Comparison of ENCODE assay signal across 8 cellular contexts in the genomic region with DNA sequence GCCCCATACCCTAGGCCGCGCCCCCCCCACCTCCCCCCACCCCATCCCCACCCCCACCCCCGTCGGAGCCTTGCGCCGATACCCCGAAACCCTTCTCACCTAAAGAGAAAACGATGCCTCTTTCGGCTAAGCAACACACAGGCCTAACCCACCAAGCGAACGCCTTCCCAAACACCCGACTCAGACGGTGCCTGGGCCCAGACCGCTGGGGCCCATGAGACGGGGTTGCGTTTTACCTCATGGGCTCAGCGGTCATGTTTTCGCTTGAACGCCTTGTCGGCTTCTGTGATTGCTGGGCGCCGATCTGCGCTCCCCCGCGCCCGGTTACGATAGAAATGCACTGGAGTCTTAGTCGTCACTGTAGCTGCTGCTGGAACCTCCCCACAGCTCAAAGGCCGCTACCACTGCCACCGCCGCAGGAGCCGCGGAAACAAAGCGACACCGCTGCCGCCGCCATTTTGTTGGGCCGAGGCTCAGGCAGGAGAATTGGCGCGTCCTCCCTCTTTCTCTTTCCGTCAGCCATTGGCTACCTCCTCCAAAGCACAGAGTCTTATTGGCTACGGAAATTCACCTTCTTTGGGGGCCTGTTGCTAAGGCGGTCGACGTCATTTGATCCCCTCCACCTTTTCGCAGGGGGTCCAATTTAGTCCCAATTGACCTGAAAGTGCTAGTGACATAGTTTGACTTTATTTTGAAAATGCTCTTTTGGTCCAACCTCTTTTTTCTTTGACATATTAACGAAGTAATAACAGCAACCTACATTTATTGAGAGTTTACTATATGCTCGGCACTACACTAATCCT. TPM values are rescaled to one million over a fixed set of nuclear protein-coding genes. Genes with fewer than 3 reads are reported as not detected.
A peak's percentile ranks its signal among the peaks of the same experiment; 100 is the strongest.
DNase-seq lines count a peak whose midpoint lies in the region; ATAC-seq, FAIRE-seq and TF ChIP-seq lines count a peak whose summit lies in the region.

A gene with protein sequence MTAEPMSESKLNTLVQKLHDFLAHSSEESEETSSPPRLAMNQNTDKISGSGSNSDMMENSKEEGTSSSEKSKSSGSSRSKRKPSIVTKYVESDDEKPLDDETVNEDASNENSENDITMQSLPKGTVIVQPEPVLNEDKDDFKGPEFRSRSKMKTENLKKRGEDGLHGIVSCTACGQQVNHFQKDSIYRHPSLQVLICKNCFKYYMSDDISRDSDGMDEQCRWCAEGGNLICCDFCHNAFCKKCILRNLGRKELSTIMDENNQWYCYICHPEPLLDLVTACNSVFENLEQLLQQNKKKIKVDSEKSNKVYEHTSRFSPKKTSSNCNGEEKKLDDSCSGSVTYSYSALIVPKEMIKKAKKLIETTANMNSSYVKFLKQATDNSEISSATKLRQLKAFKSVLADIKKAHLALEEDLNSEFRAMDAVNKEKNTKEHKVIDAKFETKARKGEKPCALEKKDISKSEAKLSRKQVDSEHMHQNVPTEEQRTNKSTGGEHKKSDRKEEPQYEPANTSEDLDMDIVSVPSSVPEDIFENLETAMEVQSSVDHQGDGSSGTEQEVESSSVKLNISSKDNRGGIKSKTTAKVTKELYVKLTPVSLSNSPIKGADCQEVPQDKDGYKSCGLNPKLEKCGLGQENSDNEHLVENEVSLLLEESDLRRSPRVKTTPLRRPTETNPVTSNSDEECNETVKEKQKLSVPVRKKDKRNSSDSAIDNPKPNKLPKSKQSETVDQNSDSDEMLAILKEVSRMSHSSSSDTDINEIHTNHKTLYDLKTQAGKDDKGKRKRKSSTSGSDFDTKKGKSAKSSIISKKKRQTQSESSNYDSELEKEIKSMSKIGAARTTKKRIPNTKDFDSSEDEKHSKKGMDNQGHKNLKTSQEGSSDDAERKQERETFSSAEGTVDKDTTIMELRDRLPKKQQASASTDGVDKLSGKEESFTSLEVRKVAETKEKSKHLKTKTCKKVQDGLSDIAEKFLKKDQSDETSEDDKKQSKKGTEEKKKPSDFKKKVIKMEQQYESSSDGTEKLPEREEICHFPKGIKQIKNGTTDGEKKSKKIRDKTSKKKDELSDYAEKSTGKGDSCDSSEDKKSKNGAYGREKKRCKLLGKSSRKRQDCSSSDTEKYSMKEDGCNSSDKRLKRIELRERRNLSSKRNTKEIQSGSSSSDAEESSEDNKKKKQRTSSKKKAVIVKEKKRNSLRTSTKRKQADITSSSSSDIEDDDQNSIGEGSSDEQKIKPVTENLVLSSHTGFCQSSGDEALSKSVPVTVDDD (N-terminal part only) (minus strand): TSS at position 471 of the 803 bp plus-strand sequence. CDS start 215 bp downstream, at position 256.

- intact Hi-C loops in activated CD4-positive, alpha-beta memory T cell treated with anti-CD3 and anti-CD28 coated beads for 36 hours (cut with micrococcal nuclease), result loop anchor here (1.0 to 10.0 kb wide), 4 partner anchors 104 to 176 kb away; a partner anchor contains a TSS
- intact Hi-C loops in lower leg skin (cut with DNase I; ENCODE audit: low total_unique reads), result no loop called here

- WGBS in lower leg skin, 2 donors, result 0 to 40% methylated on average over 22 to 48 of the region's 48 CpGs

- peak; percentile 80 for ATAC-seq in HG03469 (IDR thresholded peaks at IDR 0.05; ENCODE audit: unreplicated experiment)

- peaks cover 2% of the 10 kb centered on the region for H3K27me3 Mint-ChIP-seq in activated CD4-positive, alpha-beta memory T cell treated with anti-CD3 and anti-CD28 coated beads for 36 hours

- no peaks in the 10 kb centered on the region for H3K9me3 Mint-ChIP-seq in activated CD4-positive, alpha-beta memory T cell treated with anti-CD3 and anti-CD28 coated beads for 36 hours

- no peaks in the 10 kb centered on the region for H3K4me1 ChIP-seq in BE2C

- FAIRE-seq in GM19239 (lab: Jason Lieb, UNC), result peak; percentile 93

- TF ChIP-seq POLR2A in lower leg skin (IDR thresholded peaks at IDR 0.05), result no peak

- H3K36me3 Mint-ChIP-seq in activated CD4-positive, alpha-beta memory T cell treated with anti-CD3 and anti-CD28 coated beads for 36 hours, result peaks cover 2% of the 10 kb centered on the region

- no peaks in the 10 kb centered on the region for H3K9me3 ChIP-seq in BE2C

- H3K36me3 ChIP-seq in BE2C, result no peaks in the 10 kb centered on the region

- DNase-seq in BE2C, result peak; percentile 76
- DNase-seq in GM19239 (ENCODE audit: insufficient read length, low spot score), result peak; percentile 58
- DNase-seq in NCI-H748 (lab: John Stamatoyannopoulos, UW; ENCODE audit: unreplicated experiment), result peak; percentile 93
- peak; percentile 82 for DNase-seq in activated CD4-positive, alpha-beta memory T cell treated with anti-CD3 and anti-CD28 coated beads for 36 hours
- peak; percentile 79 for DNase-seq in ecto neural progenitor cell (ENCODE audit: low spot score)
- peak; percentile 62 to 93 for DNase-seq in lower leg skin (ENCODE audit: low spot score in 2 of 2)
- peak; percentile 55 to 64 for DNase-seq in stimulated activated CD4-positive, alpha-beta T cell treated with anti-CD3 and anti-CD28 coated beads, Interleukin-4, amount 100 ng/mL, for 48 hours (ENCODE audit: low read depth in 2 of 2)

- peak within 1 kb of the TSS; percentile 100 for H3K27ac Mint-ChIP-seq in activated CD4-positive, alpha-beta memory T cell treated with anti-CD3 and anti-CD28 coated beads for 36 hours

- CTCF ChIA-PET in activated CD4-positive, alpha-beta memory T cell treated with anti-CD3 and anti-CD28 coated beads for 36 hours (lab: Charles Lee), result no interaction called here

- H3K4me3 Mint-ChIP-seq in activated CD4-positive, alpha-beta memory T cell treated with anti-CD3 and anti-CD28 coated beads for 36 hours, result peak within 1 kb of the TSS; percentile 99

- H3K4me3 ChIP-seq in BE2C (ENCODE audit: low read depth, low read length) (peak within 1 kb of the TSS; percentile 67), lower leg skin (ENCODE audit: low read depth, poor library complexity, severe bottlenecking) (peak within 1 kb of the TSS; percentile 50)

- H3K4me1 Mint-ChIP-seq in activated CD4-positive, alpha-beta memory T cell treated with anti-CD3 and anti-CD28 coated beads for 36 hours (ENCODE audit: low read depth), result peaks cover 17% of the 10 kb centered on the region

- no peaks in the 10 kb centered on the region for H3K27me3 ChIP-seq in BE2C

- TF ChIP-seq CTCF in BE2C (IDR thresholded peaks at IDR 0.05; ENCODE audit: low read depth, low read length) (no peak), lower leg skin (IDR thresholded peaks at IDR 0.05) (no peak)

- POLR2A ChIA-PET in activated CD4-positive, alpha-beta memory T cell treated with anti-CD3 and anti-CD28 coated beads for 36 hours (lab: Charles Lee), result no interaction called here

RNA-seq across cellular contexts. Expression of the gene that starts here (rescaled TPM):
- polyA plus RNA-seq in BE2C (2012; ENCODE audit: insufficient read depth, insufficient read length, low read depth), result 22.8 TPM
- 10 to 100 TPM; 56.8 to 60.4 TPM for total RNA-seq in activated CD4-positive, alpha-beta memory T cell treated with anti-CD3 and anti-CD28 coated beads for 36 hours
- 10 to 100 TPM; 40.2 to 90.0 (median 71.3) TPM for total RNA-seq in lower leg skin

Comparison
In these comparisons a context has a peak if more than half of its experiments do, and no peak if none do; other contexts are left out.
1. Peak in every context shown above with its lines: DNase-seq, ATAC-seq and H3K4me3 ChIP-seq.